ENCODE assay signal across 10 cellular contexts in genomic region chr10:50326757-50327701, GRCh38.
DNase-seq lines count a peak whose midpoint lies in the region; ATAC-seq, FAIRE-seq and TF ChIP-seq lines count a peak whose summit lies in the region.
"Had no signal": no experiment of that assay in that cellular context is flagged by ENCODE, and none has a peak within 500 bp of the region (broad histone marks: within the 10 kb centered on the region; RNA-seq: fewer than 3 reads in every experiment).

No MANE protein-coding gene starts in this region.

- H2BK120ac ChIP-seq in neuronal stem cell (ENCODE audit: low read depth, low read length), result no peak overlapping the region

- BruUV-seq in HepG2 (replicated peaks; lab: Mats Ljungman, UMichigan), result no TSS peak

- no peak for TF ChIP-seq RAD21 in HepG2 (CRISPR knock-in tag; IDR thresholded peaks at IDR 0.05)

- WGBS in right lobe of liver (ENCODE audit: insufficient coverage, low coverage, low lambda C conversion rate, missing lambda C conversion rate), result 57% methylated on average over 12 of the region's 13 CpGs
- WGBS in HepG2 (ENCODE audit: low lambda C conversion rate), result 95% methylated on average over 13 of the region's 13 CpGs
- 32 to 34% methylated on average over 13 of the region's 13 CpGs for WGBS in aorta, 2 donors
- WGBS in neuronal stem cell (ENCODE audit: extremely low coverage in 2 of 2, insufficient read length in 2 of 2, insufficient replicate concordance in 1 of 2), 2 donors, result no CpG with 5 or more reads among the region's 13 CpGs

- no peak overlapping the region for H4K91ac ChIP-seq in neuronal stem cell (ENCODE audit: low read depth, low read length, poor library complexity)

- H2AFZ ChIP-seq in HepG2 (ENCODE audit: low read length), result no peak overlapping the region
- no peak overlapping the region for H2AFZ ChIP-seq in neuronal stem cell (ENCODE audit: low read length)

- H3K36me3 ChIP-seq in right lobe of liver (peaks cover 0 to 4% (median 0%) of the 10 kb centered on the region in 4 donors), HepG2 (replicated peaks in 1 of 2; ENCODE audit: control insufficient read depth in 1 of 2, insufficient read depth in 2 of 2, low read length in 2 of 2) (no peaks in the 10 kb centered on the region), aorta (ENCODE audit: control insufficient read depth in 1 of 2, insufficient read depth in 2 of 2, low read length in 1 of 2) (no peaks in the 10 kb centered on the region), neuronal stem cell (replicated peaks in 1 of 2; ENCODE audit: control insufficient read depth in 2 of 2, insufficient read depth in 2 of 2, low read length in 2 of 2) (no peaks in the 10 kb centered on the region)

- no peak overlapping the region for H3K23ac ChIP-seq in neuronal stem cell (ENCODE audit: low read depth, low read length, poor library complexity)

- H3K27ac ChIP-seq in right lobe of liver (no peak overlapping the region), HepG2 (ENCODE audit: extremely low read length, insufficient read depth, low read length) (no peak overlapping the region), aorta (ENCODE audit: low read depth in 1 of 2, low read length in 2 of 2) (peak overlapping the region in 1 of 2 donors; percentile 75), neuronal stem cell (replicated peaks; ENCODE audit: low read length) (no peak overlapping the region)

- H3K9me3 ChIP-seq in right lobe of liver (no peaks in the 10 kb centered on the region), HepG2 (ENCODE audit: low read length) (no peaks in the 10 kb centered on the region), aorta (ENCODE audit: control insufficient read depth, low read length) (no peaks in the 10 kb centered on the region), neuronal stem cell (replicated peaks in 1 of 2; ENCODE audit: control insufficient read depth in 2 of 2, insufficient read depth in 1 of 2, low read depth in 1 of 2, low read length in 2 of 2) (no peaks in the 10 kb centered on the region)

- POLR2A ChIA-PET in HepG2 (lab: Yijun Ruan, JAX), result no interaction called here

- no peak overlapping the region for H2BK12ac ChIP-seq in neuronal stem cell (ENCODE audit: low read length)

- H3K18ac ChIP-seq in neuronal stem cell (ENCODE audit: low read length), result no peak overlapping the region

- no peaks in the 10 kb centered on the region for H3K79me1 ChIP-seq in neuronal stem cell (ENCODE audit: low read depth, low read length)

- no peaks in the 10 kb centered on the region for H4K20me1 ChIP-seq in HepG2 (ENCODE audit: insufficient read depth, low read length)

- no peak overlapping the region for H3K4ac ChIP-seq in neuronal stem cell (ENCODE audit: low read length)

- no peak overlapping the region for H4K8ac ChIP-seq in neuronal stem cell (ENCODE audit: low read depth, low read length)

- no peak overlapping the region for H2BK15ac ChIP-seq in neuronal stem cell (ENCODE audit: low read length)

- no peak overlapping the region for H3K9ac ChIP-seq in HepG2 (ENCODE audit: insufficient read depth, low read depth, low read length)
- no peak overlapping the region for H3K9ac ChIP-seq in neuronal stem cell (ENCODE audit: low read depth, low read length, poor library complexity)

- no peak for FAIRE-seq in HepG2 (lab: Jason Lieb, UNC)

- peak; percentile 47 to 81 (median 56) for ATAC-seq in right lobe of liver
- no peak for ATAC-seq in HepG2
- ATAC-seq in aorta (ENCODE audit: low FRiP score), result peak; percentile 71
- no peak for ATAC-seq in HG03439 (IDR thresholded peaks at IDR 0.05; ENCODE audit: unreplicated experiment)
- no peak for ATAC-seq in GM19455 (IDR thresholded peaks at IDR 0.05; ENCODE audit: unreplicated experiment)

- CTCF ChIA-PET in HepG2 (lab: Yijun Ruan, JAX; ENCODE audit: low intra/inter-chr PET ratio, low total read pairs), result no interaction called here

- in situ Hi-C loops in HepG2 (cut with HindIII; ENCODE audit: extremely low pct_ligation_motif_present, low pct_unique_long_range_greater_than_20kb), result no loop called here

- H3K27me3 ChIP-seq in right lobe of liver (no peaks in the 10 kb centered on the region), HepG2 (ENCODE audit: control insufficient read depth in 1 of 2, insufficient read depth in 2 of 2, low read length in 2 of 2) (no peaks in the 10 kb centered on the region), aorta (ENCODE audit: control insufficient read depth in 1 of 2, insufficient read depth in 2 of 2, low read length in 1 of 2) (no peaks in the 10 kb centered on the region), neuronal stem cell (ENCODE audit: control insufficient read depth in 3 of 3, insufficient read depth in 3 of 3, low read depth in 1 of 3, low read length in 3 of 3) (no peaks in the 10 kb centered on the region)

- H2BK5ac ChIP-seq in neuronal stem cell (ENCODE audit: low read length), result no peak overlapping the region

- H3K14ac ChIP-seq in neuronal stem cell (ENCODE audit: low read length), result no peak overlapping the region

- TF ChIP-seq CTCF in right lobe of liver (IDR thresholded peaks at IDR 0.05), result no peak
- TF ChIP-seq CTCF in HepG2 (CRISPR knock-in tag; IDR thresholded peaks at IDR 0.05), result no peak

- no peaks in the 10 kb centered on the region for H3K79me2 ChIP-seq in HepG2 (ENCODE audit: insufficient read depth, low read length)

- TF ChIP-seq POLR2A in right lobe of liver (IDR thresholded peaks at IDR 0.05), result no peak
- no peak for TF ChIP-seq POLR2A in HepG2 (IDR thresholded peaks at IDR 0.05; ENCODE audit: insufficient read depth in 1 of 2, low read depth in 2 of 2, low read length in 2 of 2)

- H3K4me2 ChIP-seq in HepG2 (ENCODE audit: low read depth, low read length), result no peak overlapping the region
- H3K4me2 ChIP-seq in neuronal stem cell (ENCODE audit: insufficient read depth, low read length, poor library complexity, severe bottlenecking), result no peak overlapping the region

- intact Hi-C loops in right lobe of liver (cut with DNase I), result no loop called here
- intact Hi-C loops in HepG2 (cut with micrococcal nuclease; ENCODE audit: unreplicated experiment), result no loop called here
- intact Hi-C loops in aorta (cut with DNase I), result loop anchor here (5.0 to 10.0 kb wide), 4 partner anchors 90 to 298 kb away; partner anchors contain the start of gene SGMS1 (in 2 of the 2)

- H3K4me1 ChIP-seq in right lobe of liver, result no peaks in the 10 kb centered on the region
- H3K4me1 ChIP-seq in HepG2 (ENCODE audit: insufficient read depth, low read length), result no peaks in the 10 kb centered on the region
- peaks cover 4 to 7% of the 10 kb centered on the region in 2 donors for H3K4me1 ChIP-seq in aorta (ENCODE audit: control insufficient read depth in 1 of 2, insufficient read depth in 2 of 2, low read length in 2 of 2)
- H3K4me1 ChIP-seq in neuronal stem cell (ENCODE audit: control insufficient read depth in 2 of 2, insufficient read depth in 1 of 2, low read depth in 1 of 2, low read length in 2 of 2), result peaks cover 0 to under 1% of the 10 kb centered on the region in 2 donors

- no peak for DNase-seq in right lobe of liver
- no peak for DNase-seq in HepG2 (ENCODE audit: low spot score)
- peak; percentile 19 for DNase-seq in cerebellar cortex (ENCODE audit: low spot score)
- peak; percentile 71 to 79 for DNase-seq in lung microvascular endothelial cell (ENCODE audit: low read depth in 2 of 2)
- peak in 1 of 2 donors; percentile 68 for DNase-seq in aorta
- DNase-seq in neuronal stem cell (ENCODE audit: low spot score), result no peak
- DNase-seq: activated B cell treated with CpG ODN at 0.5 μM for 24 hours, DMS 273 treated with DMSO at 0.1 percent for 48 hours had no signal

- H3K4me3 ChIP-seq in right lobe of liver (no peak overlapping the region), HepG2 (replicated peaks in 1 of 3; ENCODE audit: insufficient read depth in 1 of 3, low read depth in 2 of 3, low read length in 3 of 3) (no peak overlapping the region), aorta (ENCODE audit: low read length in 2 of 2) (peak overlapping the region in 1 of 2 donors; percentile 69), neuronal stem cell (ENCODE audit: low read length in 2 of 2) (no peak overlapping the region)

- H2AK5ac ChIP-seq in neuronal stem cell (ENCODE audit: low read depth, low read length), result no peak overlapping the region

- TF ChIP-seq EP300 in HepG2 (IDR thresholded peaks at IDR 0.05; ENCODE audit: low read depth in 2 of 2, low read length in 2 of 2) (no peak), HepG2 (CRISPR knock-in tag; IDR thresholded peaks at IDR 0.05; ENCODE audit: borderline replicate concordance) (no peak)

TF ChIP-seq in HepG2, 621 proteins besides CTCF, POLR2A, EP300 and RAD21 (continues in another document):
- TF ChIP-seq MED1 (CRISPR knock-in tag; IDR thresholded peaks at IDR 0.05), result no peak
- no peak for TF ChIP-seq HMGXB4 (CRISPR knock-in tag; IDR thresholded peaks at IDR 0.05; ENCODE audit: borderline replicate concordance in 1 of 2, low read depth in 1 of 2)
- no peak for TF ChIP-seq TCF7 (IDR thresholded peaks at IDR 0.05; ENCODE audit: low read depth)

Comparison
In these comparisons a context has a peak if more than half of its experiments do, and no peak if none do; other contexts are left out.
1. ATAC-seq: peak in right lobe of liver (4 of 4) and aorta (single experiment); none in HepG2 (single experiment), HG03439 (single experiment) and GM19455 (single experiment).
2. DNase-seq: peak in cerebellar cortex (single experiment) and lung microvascular endothelial cell (2 of 2); none in right lobe of liver (0 of 3), HepG2 (single experiment) and neuronal stem cell (single experiment).
3. intact Hi-C loops: an anchor here in aorta (5.0 to 10.0 kb wide); none called in right lobe of liver and HepG2.